ENCODE assay signal across 10 cellular contexts in the genomic region with DNA sequence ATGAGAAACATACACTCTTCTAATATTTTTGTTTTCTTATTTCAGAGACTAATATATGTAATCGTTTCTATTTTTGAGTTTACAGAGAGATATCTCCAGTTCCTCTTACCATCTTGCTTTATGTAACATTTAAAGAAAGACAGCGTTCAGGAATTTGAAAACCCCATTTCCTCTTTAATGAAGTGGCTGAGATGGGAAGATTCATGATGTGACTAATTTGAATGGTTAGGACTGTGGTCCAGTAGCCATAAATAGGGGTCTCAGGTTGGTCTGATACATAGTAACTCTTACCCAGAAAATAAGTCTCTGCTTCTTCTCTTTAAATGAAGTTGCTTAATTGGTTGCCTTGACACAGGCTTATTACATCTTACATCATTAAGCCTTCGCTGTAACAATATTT.
DNase-seq lines count a peak whose midpoint lies in the region; ATAC-seq lines count a peak whose summit lies in the region.
"Had no signal": no experiment of that assay in that cellular context is flagged by ENCODE, and none has a peak within 500 bp of the region (broad histone marks: within the 10 kb centered on the region; RNA-seq: fewer than 3 reads in every experiment).

No MANE protein-coding gene starts in this region.

- H3K4me3 Mint-ChIP-seq in activated T-cell treated with anti-CD3 and anti-CD28 coated beads, Interleukin-2, amount 50 U/mL, for 24 hours, result peak overlapping the region; percentile 51
- H3K4me3 Mint-ChIP-seq in stimulated activated naive B cell treated with anti-CD40 and anti-IgM and Interleukin-4, amounts not matched to agents 10 μg/mL and 1 μg/mL and 100 μg/mL, for 72 hours, result peak overlapping the region; percentile 51 to 53

- no peaks in the 10 kb centered on the region for H3K27me3 Mint-ChIP-seq in activated T-cell treated with anti-CD3 and anti-CD28 coated beads, Interleukin-2, amount 50 U/mL, for 24 hours
- no peaks in the 10 kb centered on the region for H3K27me3 Mint-ChIP-seq in stimulated activated naive B cell treated with anti-CD40 and anti-IgM and Interleukin-4, amounts not matched to agents 10 μg/mL and 1 μg/mL and 100 μg/mL, for 72 hours

- ATAC-seq in stimulated activated naive B cell treated with anti-CD40 and anti-IgM and Interleukin-4, amounts not matched to agents 10 μg/mL and 1 μg/mL and 100 μg/mL, for 72 hours (replicated peaks), result peak; percentile 31 to 36

- H3K27ac Mint-ChIP-seq in activated T-cell treated with anti-CD3 and anti-CD28 coated beads, Interleukin-2, amount 50 U/mL, for 24 hours, result peak overlapping the region; percentile 78
- H3K27ac Mint-ChIP-seq in stimulated activated naive B cell treated with anti-CD40 and anti-IgM and Interleukin-4, amounts not matched to agents 10 μg/mL and 1 μg/mL and 100 μg/mL, for 72 hours, result no peak overlapping the region

- no peaks in the 10 kb centered on the region for H3K9me3 Mint-ChIP-seq in activated T-cell treated with anti-CD3 and anti-CD28 coated beads, Interleukin-2, amount 50 U/mL, for 24 hours
- no peaks in the 10 kb centered on the region for H3K9me3 Mint-ChIP-seq in stimulated activated naive B cell treated with anti-CD40 and anti-IgM and Interleukin-4, amounts not matched to agents 10 μg/mL and 1 μg/mL and 100 μg/mL, for 72 hours

- H3K27ac ChIP-seq in epithelial cell of prostate, result peak overlapping the region; percentile 21
- H3K27ac ChIP-seq: colonic mucosa had no signal

- peaks cover 60% of the 10 kb centered on the region for H3K36me3 Mint-ChIP-seq in activated T-cell treated with anti-CD3 and anti-CD28 coated beads, Interleukin-2, amount 50 U/mL, for 24 hours (ENCODE audit: low read depth)
- H3K36me3 Mint-ChIP-seq in stimulated activated naive B cell treated with anti-CD40 and anti-IgM and Interleukin-4, amounts not matched to agents 10 μg/mL and 1 μg/mL and 100 μg/mL, for 72 hours, result peaks cover 13 to 19% of the 10 kb centered on the region in 2 donors

- H3K4me1 Mint-ChIP-seq in activated T-cell treated with anti-CD3 and anti-CD28 coated beads, Interleukin-2, amount 50 U/mL, for 24 hours (ENCODE audit: low read depth), result peaks cover 75% of the 10 kb centered on the region
- peaks cover 29 to 70% of the 10 kb centered on the region in 2 donors for H3K4me1 Mint-ChIP-seq in stimulated activated naive B cell treated with anti-CD40 and anti-IgM and Interleukin-4, amounts not matched to agents 10 μg/mL and 1 μg/mL and 100 μg/mL, for 72 hours

- DNase-seq in activated T-cell treated with anti-CD3 and anti-CD28 coated beads, Interleukin-2, amount 50 U/mL, for 24 hours, result no peak
- DNase-seq in activated T-cell treated with anti-CD3 and anti-CD28 coated beads, Interleukin-2, amount 50 U/mL, for 1 hour, result no peak
- DNase-seq in NCI-H82 treated with DMSO at 0.1 percent for 48 hours (lab: John Stamatoyannopoulos, UW; ENCODE audit: unreplicated experiment) (peak; percentile 65), epithelial cell of prostate (ENCODE audit: low read depth, low spot score) (no peak), NCI-H2227 (lab: John Stamatoyannopoulos, UW; ENCODE audit: unreplicated experiment) (no peak), amniotic stem cell (lab: John Stamatoyannopoulos, UW) (no peak), NCI-H146 (lab: John Stamatoyannopoulos, UW) (no peak)
- no peak for DNase-seq in stimulated activated naive B cell treated with anti-CD40 and anti-IgM and Interleukin-4, amounts not matched to agents 10 μg/mL and 1 μg/mL and 100 μg/mL, for 72 hours
- DNase-seq: colonic mucosa; stimulated activated CD4-positive, alpha-beta T cell treated with anti-CD3 and anti-CD28 coated beads, Interleukin-2, amount 100 ng/mL, for 24 hours had no signal
